In genomic region chr3:98593046-98593936, GRCh38 we compare ENCODE assay signal across 8 cellular contexts. TPM values are rescaled to one million over a fixed set of nuclear protein-coding genes. Genes with fewer than 3 reads are reported as not detected.
A peak's percentile ranks its signal among the peaks of the same experiment; 100 is the strongest.
DNase-seq lines count a peak whose midpoint lies in the region; ATAC-seq and TF ChIP-seq lines count a peak whose summit lies in the region.

Gene CPOX, minus strand, starts transcription at chr3:98593611. Its CDS starts 107 bp downstream, at chr3:98593504.

- H4K20me1 ChIP-seq in MM.1S (ENCODE audit: insufficient read depth, low read length) = no peaks in the 10 kb centered on the region

- peak within 1 kb of the TSS; percentile 92 for H2AFZ ChIP-seq in MM.1S (ENCODE audit: low read length)

- no peaks in the 10 kb centered on the region for H3F3A ChIP-seq in MM.1S (ENCODE audit: insufficient read depth, low read length)

- TF ChIP-seq POLR2A in gastroesophageal sphincter (IDR thresholded peaks at IDR 0.05) = peak in 1 of 2 donors; percentile 19

- DNase-seq in GF-D8 (lab: John Stamatoyannopoulos, UW) = peak; percentile 48
- peak; percentile 88 for DNase-seq in HCEC 1CT
- peak; percentile 90 for DNase-seq in MM.1S
- DNase-seq in SK-N-DZ (ENCODE audit: low spot score) = peak; percentile 92
- peak; percentile 90 for DNase-seq in activated naive CD4-positive, alpha-beta T cell treated with anti-CD3 and anti-CD28 coated beads for 36 hours
- DNase-seq in nucleus accumbens (lab: John Stamatoyannopoulos, UW) = peak in 55 of 56 donors; percentile 21 to 95 (median 86)
- peak; percentile 95 for DNase-seq in superior temporal gyrus (ENCODE audit: extremely low spot score)

- CTCF ChIA-PET in activated naive CD4-positive, alpha-beta T cell treated with anti-CD3 and anti-CD28 coated beads for 36 hours (lab: Charles Lee) = interaction anchor here (0.6 to 1.6 kb wide), 7 partner anchors 9 to 829 kb away, joined by 3 to 12 read pairs (median 4); partner anchors contain the start of gene ARL6

- no peaks in the 10 kb centered on the region for H3K27me3 Mint-ChIP-seq in activated naive CD4-positive, alpha-beta T cell treated with anti-CD3 and anti-CD28 coated beads for 36 hours (ENCODE audit: low read depth)

- H3K36me3 Mint-ChIP-seq in activated naive CD4-positive, alpha-beta T cell treated with anti-CD3 and anti-CD28 coated beads for 36 hours (ENCODE audit: low read depth) = peaks cover 13% of the 10 kb centered on the region

- H3K9me3 Mint-ChIP-seq in activated naive CD4-positive, alpha-beta T cell treated with anti-CD3 and anti-CD28 coated beads for 36 hours = no peaks in the 10 kb centered on the region

- H3K4me1 ChIP-seq in MM.1S (ENCODE audit: low read length) = peaks cover 13% of the 10 kb centered on the region
- peaks cover 0 to 17% (median 0%) of the 10 kb centered on the region in 3 donors for H3K4me1 ChIP-seq in gastroesophageal sphincter

- H3K36me3 ChIP-seq in MM.1S (replicated peaks; ENCODE audit: insufficient read depth, low read length) (no peaks in the 10 kb centered on the region), gastroesophageal sphincter (peaks cover 0 to 25% of the 10 kb centered on the region in 2 donors)

- peaks cover 12% of the 10 kb centered on the region for H3K79me2 ChIP-seq in MM.1S (ENCODE audit: low read length)

- peak within 1 kb of the TSS; percentile 82 for H3K27ac Mint-ChIP-seq in activated naive CD4-positive, alpha-beta T cell treated with anti-CD3 and anti-CD28 coated beads for 36 hours

- H3K9ac ChIP-seq in MM.1S (ENCODE audit: low read length) = peak within 1 kb of the TSS; percentile 67

- peak within 1 kb of the TSS; percentile 97 for H3K4me2 ChIP-seq in MM.1S (ENCODE audit: low read depth, low read length)

- intact Hi-C loops in activated naive CD4-positive, alpha-beta T cell treated with anti-CD3 and anti-CD28 coated beads for 36 hours (cut with micrococcal nuclease) = loop anchor here (1.0 to 10.0 kb wide), 9 partner anchors 28 to 554 kb away; partner anchors contain the start of genes CLDND1 and DCBLD2

- TF ChIP-seq CTCF in MM.1S (IDR thresholded peaks at IDR 0.05; ENCODE audit: low read length) = no peak
- no peak for TF ChIP-seq CTCF in gastroesophageal sphincter (IDR thresholded peaks at IDR 0.05)

- H3K4me3 ChIP-seq in MM.1S (ENCODE audit: low read length) = peak within 1 kb of the TSS; percentile 91
- peak within 1 kb of the TSS; percentile 80 to 88 for H3K4me3 ChIP-seq in gastroesophageal sphincter

- H3K4me3 Mint-ChIP-seq in activated naive CD4-positive, alpha-beta T cell treated with anti-CD3 and anti-CD28 coated beads for 36 hours = peak within 1 kb of the TSS; percentile 88

- H3K27ac ChIP-seq in MM.1S (ENCODE audit: low read length) = no peak within 1 kb of the TSS
- H3K27ac ChIP-seq in gastroesophageal sphincter = peak within 1 kb of the TSS; percentile 76 to 89 (median 86)

- no peak for TF ChIP-seq EP300 in gastroesophageal sphincter (IDR thresholded peaks at IDR 0.05)

- H3K9me3 ChIP-seq in MM.1S (replicated peaks; ENCODE audit: insufficient read depth, low read length) (no peaks in the 10 kb centered on the region), gastroesophageal sphincter (no peaks in the 10 kb centered on the region)

- 0% methylated on average over 7 to 12 of the region's 84 CpGs for WGBS in gastroesophageal sphincter (ENCODE audit: low coverage in 1 of 2), 2 donors

- peak; percentile 97 for ATAC-seq in gastroesophageal sphincter

- peaks cover 27% of the 10 kb centered on the region for H3K4me1 Mint-ChIP-seq in activated naive CD4-positive, alpha-beta T cell treated with anti-CD3 and anti-CD28 coated beads for 36 hours (ENCODE audit: low read depth)

- H3K27me3 ChIP-seq in MM.1S (replicated peaks; ENCODE audit: insufficient read depth, low read length) = no peaks in the 10 kb centered on the region
- H3K27me3 ChIP-seq in gastroesophageal sphincter = no peaks in the 10 kb centered on the region

- no peaks in the 10 kb centered on the region for H3K9me2 ChIP-seq in MM.1S (replicated peaks; ENCODE audit: insufficient read depth, low read length)

RNA-seq across cellular contexts. Expression of gene CPOX, which starts in this region (rescaled TPM):
- 20.0 and 27.8 TPM in 2 replicates for polyA plus RNA-seq in SK-N-DZ (2014; cell fraction: cytosol; rRNA removed)
- 28.5 and 30.1 TPM in 2 replicates for polyA plus RNA-seq in SK-N-DZ (2014; cell fraction: nucleus; rRNA removed)
- total RNA-seq in activated naive CD4-positive, alpha-beta T cell treated with anti-CD3 and anti-CD28 coated beads for 36 hours = 10 to 100 TPM; 22.0 to 22.3 TPM
- 10 to 100 TPM; 11.7 to 26.1 (median 17.1) TPM for total RNA-seq in gastroesophageal sphincter
